21 cellular contexts compared by ENCODE assay signal in the genomic region with DNA sequence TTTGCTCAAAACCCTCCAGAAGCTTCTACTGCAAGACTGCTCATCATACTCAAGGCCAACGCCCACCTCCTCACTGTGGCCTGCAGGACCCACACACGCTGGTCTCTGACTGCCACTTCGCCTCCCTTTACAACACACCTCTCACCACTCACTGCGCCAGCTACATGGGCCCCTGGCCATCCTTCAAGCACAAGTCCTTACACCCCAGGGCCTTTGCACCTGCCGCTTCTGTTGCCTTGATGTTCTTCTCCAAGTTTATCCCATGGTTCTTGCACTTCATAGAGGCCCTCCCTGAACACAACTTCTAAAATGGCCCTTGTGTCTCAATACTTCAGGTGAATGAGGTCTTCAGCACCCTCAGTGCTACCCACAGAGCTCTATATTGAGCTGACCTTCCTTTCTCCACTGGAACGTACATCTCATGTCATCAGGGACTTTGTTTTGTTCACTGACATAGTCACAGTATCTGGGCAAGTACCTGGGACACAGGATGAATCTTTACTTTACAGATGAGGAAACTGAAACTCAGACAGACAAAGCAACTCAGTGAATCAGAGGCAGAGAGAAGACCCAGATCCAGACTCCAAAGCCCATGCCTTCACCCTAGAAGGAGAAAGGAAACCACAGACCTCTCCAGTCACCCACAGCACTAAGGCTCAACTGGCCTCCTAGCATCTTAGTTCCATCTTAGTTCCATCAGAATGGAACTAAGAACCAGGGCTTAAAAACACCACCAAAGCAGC. TPM values are rescaled to one million over a fixed set of nuclear protein-coding genes. Genes with fewer than 3 reads are reported as not detected.
DNase-seq lines count a peak whose midpoint lies in the region; ATAC-seq, FAIRE-seq and TF ChIP-seq lines count a peak whose summit lies in the region.
"Had no signal": no experiment of that assay in that cellular context is flagged by ENCODE, and none has a peak within 500 bp of the region (broad histone marks: within the 10 kb centered on the region; RNA-seq: fewer than 3 reads in every experiment).

No MANE protein-coding gene starts in this region.

- H3K79me2 ChIP-seq in GM12878 (ENCODE audit: control insufficient read depth, insufficient read depth, low read length), result no peaks in the 10 kb centered on the region

- TF ChIP-seq EP300 in GM12878 (IDR thresholded peaks at IDR 0.05; ENCODE audit: borderline replicate concordance in 1 of 2, control insufficient read depth in 1 of 2, low read depth in 2 of 2, low read length in 2 of 2), result no peak

- no peaks in the 10 kb centered on the region; the same call in 2 of the 3 replicates for H3K9me3 ChIP-seq in GM12878 (replicated peaks; ENCODE audit: control insufficient read depth, insufficient read depth, low read length)

- SMC1A ChIA-PET in GM12878 (lab: Charles Lee; ENCODE audit: uncharacterized antibody, unreplicated experiment), result interaction anchor here (0.9 to 1.4 kb wide), 3 partner anchors 56 to 74 kb away, joined by 3 to 4 read pairs (median 4); no protein-coding TSS in a partner anchor

- in situ Hi-C loops in GM12878 (cut with MboI), result no loop called here
- in situ Hi-C loops in GM13976 (cut with MboI; ENCODE audit: low sequenced_read_pairs, unreplicated experiment), result loop anchor here (25.0 kb wide), 1 partner anchor 246 kb away; no protein-coding TSS in a partner anchor

- RAD21 ChIA-PET in GM12878 (lab: Charles Lee; ENCODE audit: unreplicated experiment), result interaction anchor here (1.1 to 1.7 kb wide), 3 partner anchors 10 to 73 kb away, joined by 3 to 15 read pairs (median 3); no protein-coding TSS in a partner anchor

- H3K36me3 ChIP-seq in GM12878 (ENCODE audit: control insufficient read depth in 2 of 2, insufficient read depth in 2 of 2, low read length in 1 of 2), result peaks cover 0 to 3% of the 10 kb centered on the region in 2 experiments; a peak in 1 of 4 replicates

- CTCF ChIA-PET in GM12878 (lab: Yijun Ruan, JAX), result interaction anchor here (0.8 to 19.1 kb wide), 3 partner anchors 58 to 85 kb away, joined by 3 to 562 read pairs (median 4); partner anchors contain the start of genes LZIC and NMNAT1

- H3K36me3 Mint-ChIP-seq in activated naive CD4-positive, alpha-beta T cell treated with anti-CD3 and anti-CD28 coated beads, Interleukin-2, amount 50 U/mL, for 72 hours, result peaks cover 4 to 18% of the 10 kb centered on the region in 2 donors

- no peak overlapping the region for H2AFZ ChIP-seq in GM12878 (ENCODE audit: control insufficient read depth, low read depth, low read length)

- H3K9me3 Mint-ChIP-seq in activated naive CD4-positive, alpha-beta T cell treated with anti-CD3 and anti-CD28 coated beads, Interleukin-2, amount 50 U/mL, for 72 hours, result peaks cover 3% of the 10 kb centered on the region in 2 donors

- H3K4me1 ChIP-seq in GM12878 (ENCODE audit: control insufficient read depth, insufficient read depth, low read length), result peaks cover 20% of the 10 kb centered on the region

- FAIRE-seq in GM12878 (lab: Jason Lieb, UNC), result no peak
- FAIRE-seq: G401.6, HepG2, TTC549 had no signal

- peak overlapping the region; percentile 19 to 31 for H3K27ac Mint-ChIP-seq in activated naive CD4-positive, alpha-beta T cell treated with anti-CD3 and anti-CD28 coated beads, Interleukin-2, amount 50 U/mL, for 72 hours
- H3K27ac Mint-ChIP-seq: CD4-positive, alpha-beta T cell; stimulated activated memory B cell treated with anti-CD40 and anti-IgM and Interleukin-4, amounts not matched to agents 10 μg/mL and 1 μg/mL and 100 μg/mL, for 72 hours had no signal

- no peaks in the 10 kb centered on the region for H3K27me3 ChIP-seq in GM12878 (replicated peaks in 1 of 2; ENCODE audit: control insufficient read depth in 2 of 2, insufficient read depth in 2 of 2, low read length in 1 of 2)

- no peaks in the 10 kb centered on the region for H4K20me1 ChIP-seq in GM12878 (ENCODE audit: control insufficient read depth, insufficient read depth)

- BruUV-seq in GM12878 (replicated peaks; lab: Mats Ljungman, UMichigan), result no TSS peak

- WGBS in GM12878 (ENCODE audit: insufficient coverage, insufficient replicate concordance, low lambda C conversion rate, missing lambda C conversion rate), result 71% methylated on average over 6 of the region's 6 CpGs

- POLR2A ChIA-PET in GM12878 (lab: Charles Lee), result no interaction called here

- no peak overlapping the region for H3K4me3 ChIP-seq in GM12878

- H3K9ac ChIP-seq in GM12878 (ENCODE audit: control insufficient read depth, insufficient read depth, low read length), result no peak overlapping the region

- DNase-seq in activated naive CD4-positive, alpha-beta T cell treated with anti-CD3 and anti-CD28 coated beads, Interleukin-2, amount 50 U/mL, for 72 hours (ENCODE audit: low spot score in 2 of 2), result no peak
- DNase-seq in activated naive CD4-positive, alpha-beta T cell treated with anti-CD3 and anti-CD28 coated beads, Interleukin-2, amount 50 U/mL, for 16 hours, result no peak
- DNase-seq in MV-4-11 (lab: John Stamatoyannopoulos, UW), result peak; percentile 35
- DNase-seq in GM12878 (ENCODE audit: low read depth, low spot score), result no peak
- no peak for DNase-seq in stimulated activated naive CD8-positive, alpha-beta T cell treated with anti-CD3 and anti-CD28 coated beads, Interleukin-15, Interleukin-2, amounts not matched to agents 100 U/mL and 50 U/mL, for 24 hours
- DNase-seq in GOT3 (lab: John Stamatoyannopoulos, UW), result no peak
- DNase-seq in GM13976 (ENCODE audit: low spot score), result no peak
- DNase-seq: activated CD4-positive, alpha-beta T cell treated with anti-CD3 and anti-CD28 coated beads, Interleukin-2, amount 50 U/mL, for 4 hours; CD4-positive, alpha-beta T cell; head of caudate nucleus; left colon; NCI-H1105; NCI-H2081 treated with DMSO at 0.1 percent for 48 hours; NCI-H446; nucleus accumbens; SHP77 had no signal

- TF ChIP-seq RAD21 in GM12878 (IDR thresholded peaks at IDR 0.05; ENCODE audit: insufficient read depth, low read depth, low read length), result no peak

- peak overlapping the region; percentile 33 for H3K27ac ChIP-seq in GM12878 (ENCODE audit: control insufficient read depth, insufficient read depth)

- no peak for TF ChIP-seq POLR2A in GM12878 (IDR thresholded peaks at IDR 0.05; ENCODE audit: low read depth, low read length)

- H3K4me2 ChIP-seq in GM12878 (ENCODE audit: control insufficient read depth, insufficient read depth), result no peak overlapping the region

- TF ChIP-seq CTCF in GM12878 (IDR thresholded peaks at IDR 0.05 in 2 of 3, conservative IDR thresholded peaks at IDR 0.05 in 1 of 3; ENCODE audit: control insufficient read depth in 2 of 3, extremely low read depth in 1 of 3, insufficient read depth in 1 of 3, low read depth in 3 of 3, low read length in 3 of 3), result no peak
- no peak for TF ChIP-seq CTCF in GM13976 (IDR thresholded peaks at IDR 0.05; ENCODE audit: borderline replicate concordance, control extremely low read depth, extremely low read depth, insufficient read depth, missing control alignments)

- intact Hi-C loops in GM12878 (cut with micrococcal nuclease; ENCODE audit: unreplicated experiment), result no loop called here

- ATAC-seq in activated naive CD4-positive, alpha-beta T cell treated with anti-CD3 and anti-CD28 coated beads, Interleukin-2, amount 50 U/mL, for 72 hours, result peak; percentile 92 to 95
- ATAC-seq in GM12878 (peak; percentile 35; the same call in 2 of the 3 replicates), GM18519 (IDR thresholded peaks at IDR 0.05; ENCODE audit: low FRiP score, unreplicated experiment) (no peak)
- peak; percentile 57 for ATAC-seq in stimulated activated naive CD8-positive, alpha-beta T cell treated with anti-CD3 and anti-CD28 coated beads, Interleukin-15, Interleukin-2, amounts not matched to agents 100 U/mL and 50 U/mL, for 24 hours
- ATAC-seq: left colon; stimulated activated memory B cell treated with anti-CD40 and anti-IgM and Interleukin-4, amounts not matched to agents 10 μg/mL and 1 μg/mL and 100 μg/mL, for 72 hours had no signal

RNA-seq across cellular contexts. Expression of gene CLSTN1, which starts 34.7 kb away (rescaled TPM):
- 10 to 100 TPM; 15.6 to 43.3 TPM for total RNA-seq in activated naive CD4-positive, alpha-beta T cell treated with anti-CD3 and anti-CD28 coated beads, Interleukin-2, amount 50 U/mL, for 72 hours
- 36.4 and 44.3 TPM in 2 replicates for total RNA-seq in GM12878 (2013; cell fraction: nucleolus; rRNA removed)
- total RNA-seq in GM12878 (2014; rRNA removed) (24.9 and 32.3 TPM in 2 replicates), GM12878 (2014; rRNA removed; fragmentation: Illumina TruSeq; extraction: Trizol) (18.4 and 21.5 TPM in 2 replicates), GM12878 (2021) (63.2 and 64.4 TPM in 2 replicates)
- polyA plus RNA-seq in GM12878 (2011; ENCODE audit: low read depth), result 22.3 TPM
- polyA plus RNA-seq in GM12878 (2011; rRNA removed) (7.0 and 11.7 TPM in 2 replicates), GM12878 (2014; fragmentation: Illumina TruSeq; extraction: Trizol) (31.3 and 37.6 TPM in 2 replicates), GM12878 (2014; fragmentation: Nextera tagmentation; extraction: Ambion mirVana) (1 to 10 TPM; 2.7 to 5.6 TPM), GM12878 (2014; rRNA removed) (29.5 and 32.0 TPM in 2 replicates), GM12878 (2016; fragmentation: Nextera tagmentation; extraction: Ambion mirVana) (10 to 100 TPM in 1 of 2 experiments, 1 to 10 TPM in 1; 6.5 to 24.9 TPM)
- 18.3 and 21.7 TPM in 2 replicates for polyA plus RNA-seq in GM12878 (2011; cell fraction: cytosol; rRNA removed)
- 25.4 and 32.6 TPM in 2 replicates for polyA plus RNA-seq in GM12878 (2011; cell fraction: nucleus; rRNA removed)
- 46.2 and 49.9 TPM in 2 replicates for polyA plus RNA-seq in GM12878 (2012)
- 14.1 and 17.1 TPM in 2 replicates for polyA minus RNA-seq in GM12878 (2011; rRNA and poly(A)+ RNA removed)
- polyA minus RNA-seq in GM12878 (2011; cell fraction: cytosol; rRNA and poly(A)+ RNA removed), result 16.7 and 19.6 TPM in 2 replicates
- 6.3 and 11.1 TPM in 2 replicates for polyA minus RNA-seq in GM12878 (2011; cell fraction: nucleus; rRNA and poly(A)+ RNA removed)

RNA-seq across cellular contexts. Expression of gene CTNNBIP1, which starts 51.6 kb away (rescaled TPM):
- 10 to 100 TPM; 14.5 to 14.6 TPM for total RNA-seq in activated naive CD4-positive, alpha-beta T cell treated with anti-CD3 and anti-CD28 coated beads, Interleukin-2, amount 50 U/mL, for 72 hours
- total RNA-seq in GM12878 (2013; cell fraction: nucleolus; rRNA removed), result 2.0 and 3.1 TPM in 2 replicates
- total RNA-seq in GM12878 (2014; rRNA removed) (18.9 and 27.8 TPM in 2 replicates), GM12878 (2014; rRNA removed; fragmentation: Illumina TruSeq; extraction: Trizol) (10.9 and 11.3 TPM in 2 replicates), GM12878 (2021) (24.8 and 26.0 TPM in 2 replicates)
- polyA plus RNA-seq in GM12878 (2011; ENCODE audit: low read depth), result 4.7 TPM
- polyA plus RNA-seq in GM12878 (2011; rRNA removed) (5.6 and 10.7 TPM in 2 replicates), GM12878 (2014; fragmentation: Illumina TruSeq; extraction: Trizol) (4.3 and 9.2 TPM in 2 replicates), GM12878 (2014; fragmentation: Nextera tagmentation; extraction: Ambion mirVana) (1 to 10 TPM in 1 of 2 experiments, under 1 TPM in 1; 0.42 to 1.4 TPM), GM12878 (2014; rRNA removed) (25.8 and 26.4 TPM in 2 replicates), GM12878 (2016; fragmentation: Nextera tagmentation; extraction: Ambion mirVana) (10 to 100 TPM in 1 of 2 experiments, 1 to 10 TPM in 1; 9.5 to 31.8 TPM)
- polyA plus RNA-seq in GM12878 (2011; cell fraction: cytosol; rRNA removed), result 10.3 and 10.5 TPM in 2 replicates
- polyA plus RNA-seq in GM12878 (2011; cell fraction: nucleus; rRNA removed), result 5.8 and 6.8 TPM in 2 replicates
- polyA plus RNA-seq in GM12878 (2012), result 13.4 and 14.1 TPM in 2 replicates
- 6.9 and 8.6 TPM in 2 replicates for polyA minus RNA-seq in GM12878 (2011; rRNA and poly(A)+ RNA removed)
- polyA minus RNA-seq in GM12878 (2011; cell fraction: cytosol; rRNA and poly(A)+ RNA removed), result 2.7 and 5.6 TPM in 2 replicates
- 0.73 and 1.5 TPM in 2 replicates for polyA minus RNA-seq in GM12878 (2011; cell fraction: nucleus; rRNA and poly(A)+ RNA removed)
